1 cellular context compared by ENCODE assay signal in the genomic region with DNA sequence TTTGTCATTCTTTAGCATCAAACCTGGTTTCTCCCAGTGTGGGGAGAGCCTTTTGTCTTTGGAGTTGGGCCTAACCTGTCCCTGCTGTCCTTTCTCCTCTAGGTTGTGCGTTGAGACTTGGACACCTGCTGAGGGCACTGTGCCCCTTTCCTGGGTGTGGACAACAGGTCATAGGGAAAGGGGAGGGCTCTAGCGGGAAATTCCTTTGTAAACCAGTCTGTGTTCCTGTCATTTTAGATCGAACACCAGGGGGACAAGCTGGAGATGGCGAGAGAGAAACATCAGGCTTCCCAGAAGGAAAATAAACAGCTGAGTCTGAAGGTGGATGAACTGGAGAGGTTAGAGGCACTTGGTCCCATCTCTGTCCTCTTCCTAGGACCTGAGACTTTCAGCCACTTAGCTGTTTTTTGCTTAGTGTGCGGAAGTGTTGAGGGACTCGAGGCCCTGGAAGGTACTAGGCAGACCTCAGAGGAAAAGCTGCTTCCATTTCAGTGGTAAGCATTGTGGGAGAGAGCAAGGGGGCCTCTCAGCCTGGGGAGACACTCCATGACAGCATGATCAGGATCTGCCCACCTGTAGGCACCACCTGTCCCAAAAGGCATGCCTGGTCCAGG.
TF ChIP-seq lines count a peak whose summit lies in the region.

No MANE protein-coding gene starts in this region.

TF ChIP-seq in endothelial cell of umbilical vein, 7 proteins besides CTCF, POLR2A, EP300 and RAD21:
- TF ChIP-seq FOS (IDR thresholded peaks at IDR 0.05; ENCODE audit: borderline replicate concordance, insufficient read depth, low read length) (no peak), JUN (IDR thresholded peaks at IDR 0.05; ENCODE audit: borderline replicate concordance, insufficient read depth, insufficient read length, low read depth) (no peak), EZH2 (IDR thresholded peaks at IDR 0.05; ENCODE audit: borderline replicate concordance, low read depth, low read length, severe bottlenecking) (no peak), POLR2AphosphoS5 (IDR thresholded peaks at IDR 0.05; ENCODE audit: insufficient read depth, low read depth, low read length) (no peak), GATA2 (IDR thresholded peaks at IDR 0.05; ENCODE audit: insufficient read depth, insufficient read length, low read depth, low read length) (no peak), MYC (IDR thresholded peaks at IDR 0.05; ENCODE audit: low read depth, low read length) (no peak)
- TF ChIP-seq, protein P1, sequence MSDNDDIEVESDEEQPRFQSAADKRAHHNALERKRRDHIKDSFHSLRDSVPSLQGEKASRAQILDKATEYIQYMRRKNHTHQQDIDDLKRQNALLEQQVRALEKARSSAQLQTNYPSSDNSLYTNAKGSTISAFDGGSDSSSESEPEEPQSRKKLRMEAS (IDR thresholded peaks at IDR 0.05; ENCODE audit: insufficient read depth, insufficient read length): no peak
